Comparison of ENCODE assay signal across 1 cellular context in genomic region chr14:73785834-73786631, GRCh38.
A peak's percentile ranks its signal among the peaks of the same experiment; 100 is the strongest.
TF ChIP-seq lines count a peak whose summit lies in the region.

No MANE protein-coding gene starts in this region.

TF ChIP-seq in H1, 55 proteins besides CTCF, POLR2A, EP300 and RAD21 (continued from another document):
- TF ChIP-seq CBX8 (IDR thresholded peaks at IDR 0.05; ENCODE audit: borderline replicate concordance, low read depth, low read length) = no peak
- no peak for TF ChIP-seq BCL11A (IDR thresholded peaks at IDR 0.05; ENCODE audit: low read depth in 2 of 2, low read length in 2 of 2)
- no peak for TF ChIP-seq YY1 (IDR thresholded peaks at IDR 0.05; ENCODE audit: low read depth, low read length)
- no peak for TF ChIP-seq BACH1 (IDR thresholded peaks at IDR 0.05; ENCODE audit: low read length)
- no peak for TF ChIP-seq KDM4A (IDR thresholded peaks at IDR 0.05; ENCODE audit: low read depth, low read length, severe bottlenecking)
- TF ChIP-seq CTBP2 (IDR thresholded peaks at IDR 0.05; ENCODE audit: borderline replicate concordance, insufficient read depth, insufficient read length, low read length) = no peak
- no peak for TF ChIP-seq NRF1 (IDR thresholded peaks at IDR 0.05; ENCODE audit: low read depth, low read length)
- no peak for TF ChIP-seq SIRT6 (IDR thresholded peaks at IDR 0.05; ENCODE audit: low read length)
- no peak for TF ChIP-seq NANOG (IDR thresholded peaks at IDR 0.05; ENCODE audit: insufficient read depth, low read depth, low read length, poor library complexity, severe bottlenecking)
- TF ChIP-seq HDAC2 (IDR thresholded peaks at IDR 0.05; ENCODE audit: borderline replicate concordance in 1 of 2, low read depth in 2 of 2, low read length in 2 of 2) = no peak
- TF ChIP-seq JUND (IDR thresholded peaks at IDR 0.05; ENCODE audit: low read length) = no peak
- TF ChIP-seq BRCA1 (IDR thresholded peaks at IDR 0.05; ENCODE audit: low read depth, low read length) = no peak
- no peak; the same call in 1 of the 2 replicates for TF ChIP-seq PHF8 (conservative IDR thresholded peaks at IDR 0.05; ENCODE audit: low read depth, low read length)
- no peak for TF ChIP-seq HDAC6 (IDR thresholded peaks at IDR 0.05; ENCODE audit: low read depth, low read length)
- TF ChIP-seq ATF3 (IDR thresholded peaks at IDR 0.05; ENCODE audit: insufficient read depth, low read depth, low read length) = no peak
- TF ChIP-seq TBP (IDR thresholded peaks at IDR 0.05; ENCODE audit: low read depth, low read length) = no peak
- peak; percentile 46; the same call in 1 of the 2 replicates for TF ChIP-seq TEAD4 (IDR thresholded peaks at IDR 0.05; ENCODE audit: low read depth, low read length)
- no peak for TF ChIP-seq SP1 (IDR thresholded peaks at IDR 0.05; ENCODE audit: low read depth, low read length)
- no peak for TF ChIP-seq MAFK (IDR thresholded peaks at IDR 0.05; ENCODE audit: low read depth, low read length)
- TF ChIP-seq GTF2F1 (IDR thresholded peaks at IDR 0.05; ENCODE audit: borderline replicate concordance, low read depth, low read length) = no peak
- no peak for TF ChIP-seq POU5F1 (IDR thresholded peaks at IDR 0.05; ENCODE audit: low read depth, low read length)
- TF ChIP-seq POLR2AphosphoS5 (IDR thresholded peaks at IDR 0.05; ENCODE audit: low read depth, low read length) = no peak
- TF ChIP-seq TCF12 (IDR thresholded peaks at IDR 0.05; ENCODE audit: low read depth, low read length) = no peak
- no peak for TF ChIP-seq TAF1 (IDR thresholded peaks at IDR 0.05; ENCODE audit: low read depth, low read length)
- no peak for TF ChIP-seq CREB1 (IDR thresholded peaks at IDR 0.05)
- no peak for TF ChIP-seq SRF (IDR thresholded peaks at IDR 0.05; ENCODE audit: low read depth, low read length)
- TF ChIP-seq SAP30 (IDR thresholded peaks at IDR 0.05; ENCODE audit: insufficient read depth, insufficient replicate concordance, low read length) = peak; percentile 59
- TF ChIP-seq RFX5 (IDR thresholded peaks at IDR 0.05; ENCODE audit: borderline replicate concordance, low read depth, low read length) = no peak
- no peak for TF ChIP-seq KDM1A (IDR thresholded peaks at IDR 0.05; ENCODE audit: borderline replicate concordance, low read length)
- no peak for TF ChIP-seq KDM5A (IDR thresholded peaks at IDR 0.05; ENCODE audit: low read length)
- TF ChIP-seq SUZ12 (IDR thresholded peaks at IDR 0.05; ENCODE audit: low read length) = peak; percentile 32; the same call in 1 of the 2 replicates
- TF ChIP-seq SP4 (IDR thresholded peaks at IDR 0.05; ENCODE audit: low read length) = no peak
- TF ChIP-seq USF2 (IDR thresholded peaks at IDR 0.05; ENCODE audit: low read length) = no peak
- no peak for TF ChIP-seq GABPA (IDR thresholded peaks at IDR 0.05; ENCODE audit: borderline replicate concordance, insufficient read depth, low read length)
- TF ChIP-seq EGR1 (IDR thresholded peaks at IDR 0.05; ENCODE audit: borderline replicate concordance, low read depth, low read length) = no peak
- TF ChIP-seq CHD7 (IDR thresholded peaks at IDR 0.05; ENCODE audit: insufficient replicate concordance, low read length) = no peak
- no peak for TF ChIP-seq ASH2L (IDR thresholded peaks at IDR 0.05; ENCODE audit: low read length)
- peak; percentile 66 for TF ChIP-seq E2F6 (IDR thresholded peaks at IDR 0.05)
- peak; percentile 80 for TF ChIP-seq RNF2 (IDR thresholded peaks at IDR 0.05; ENCODE audit: borderline replicate concordance, low read depth, low read length, missing control alignments, poor library complexity, severe bottlenecking)
- TF ChIP-seq CHD1 (IDR thresholded peaks at IDR 0.05; ENCODE audit: low read depth, low read length) = no peak
- no peak; a peak in 1 of 4 replicates for TF ChIP-seq SIN3A (conservative IDR thresholded peaks at IDR 0.05 in 1 of 2, IDR thresholded peaks at IDR 0.05 in 1 of 2; ENCODE audit: low read depth in 1 of 2, low read length in 2 of 2)
- TF ChIP-seq RBBP5 (IDR thresholded peaks at IDR 0.05; ENCODE audit: borderline replicate concordance, low read depth, low read length) = no peak
- no peak for TF ChIP-seq SIX5 (IDR thresholded peaks at IDR 0.05; ENCODE audit: low read depth, low read length)
- peak; percentile 56 for TF ChIP-seq EZH2 (IDR thresholded peaks at IDR 0.05; ENCODE audit: low read depth, low read length, severe bottlenecking)
- no peak for TF ChIP-seq TAF7 (optimal IDR thresholded peaks at IDR 0.05; ENCODE audit: borderline replicate concordance, low read depth, low read length)
- no peak for TF ChIP-seq CBX5 (IDR thresholded peaks at IDR 0.05; ENCODE audit: low read depth, low read length)
- no peak for TF ChIP-seq FOSL1 (IDR thresholded peaks at IDR 0.05; ENCODE audit: insufficient read depth, low read depth, low read length)
- no peak for TF ChIP-seq SP2 (IDR thresholded peaks at IDR 0.05; ENCODE audit: low read length)
- TF ChIP-seq CEBPB (IDR thresholded peaks at IDR 0.05; ENCODE audit: low read depth, low read length) = peak; percentile 74
- TF ChIP-seq ZNF274 (IDR thresholded peaks at IDR 0.05; ENCODE audit: borderline replicate concordance, extremely low read depth, low read length) = no peak
- no peak for TF ChIP-seq RXRA (IDR thresholded peaks at IDR 0.05; ENCODE audit: insufficient read depth, low read depth, low read length)
- TF ChIP-seq CHD2 (IDR thresholded peaks at IDR 0.05; ENCODE audit: low read length) = no peak
- TF ChIP-seq JUN (IDR thresholded peaks at IDR 0.05; ENCODE audit: low read depth, low read length) = no peak
- no peak for TF ChIP-seq ATF2 (IDR thresholded peaks at IDR 0.05; ENCODE audit: low read length)
